In the genomic region with DNA sequence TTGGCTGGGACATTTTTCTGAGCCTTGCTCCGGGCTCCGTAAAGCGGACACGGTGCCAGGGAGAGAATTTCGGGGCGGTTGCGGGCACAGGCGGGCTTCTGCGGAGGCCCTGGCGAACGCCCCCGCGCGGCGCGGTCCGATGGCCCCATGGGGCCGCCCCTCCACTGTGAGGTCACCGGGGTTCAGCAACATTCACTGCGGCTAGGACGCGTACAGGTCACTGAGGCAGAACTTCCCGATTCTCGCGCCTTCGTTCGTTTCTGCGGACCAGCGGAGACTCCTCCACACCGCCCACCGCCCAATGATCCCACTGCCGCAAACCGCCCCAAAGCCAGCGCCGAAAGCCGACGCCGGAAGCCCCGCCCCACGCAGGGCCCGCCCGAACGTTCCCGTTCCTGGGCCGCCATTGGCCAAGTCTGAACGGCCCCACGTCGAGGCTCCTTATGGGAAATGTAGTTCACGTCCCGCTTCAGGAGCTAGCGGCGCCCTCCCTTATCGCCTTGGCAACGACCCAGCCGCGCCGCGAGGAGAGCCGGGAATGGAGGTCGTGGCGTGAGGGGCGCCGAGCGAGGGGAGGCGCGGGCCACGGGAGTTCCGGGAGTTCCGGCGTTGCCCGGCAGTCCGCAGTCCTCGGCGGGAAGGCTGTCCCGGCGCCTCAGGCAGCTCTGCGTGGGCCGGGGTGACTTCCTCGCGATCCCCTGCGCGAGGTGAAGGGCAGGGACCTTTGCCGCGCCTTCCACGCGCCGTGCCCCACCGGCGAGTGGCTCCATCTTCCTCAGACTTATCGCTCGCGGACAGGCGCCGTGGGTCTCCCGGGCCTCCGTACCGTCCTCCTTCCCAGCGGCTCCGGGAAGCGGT, we compare ENCODE assay signal across 1 cellular context.
TF ChIP-seq lines count a peak whose summit lies in the region.

A gene (plus strand): TSS at position 498 of the 858 bp plus-strand sequence. CDS start 499 bp downstream, outside the sequence.

TF ChIP-seq in K562, 482 proteins besides CTCF, POLR2A, EP300 and RAD21 (continued from another document and continues in another):
- TF ChIP-seq, protein P1, sequence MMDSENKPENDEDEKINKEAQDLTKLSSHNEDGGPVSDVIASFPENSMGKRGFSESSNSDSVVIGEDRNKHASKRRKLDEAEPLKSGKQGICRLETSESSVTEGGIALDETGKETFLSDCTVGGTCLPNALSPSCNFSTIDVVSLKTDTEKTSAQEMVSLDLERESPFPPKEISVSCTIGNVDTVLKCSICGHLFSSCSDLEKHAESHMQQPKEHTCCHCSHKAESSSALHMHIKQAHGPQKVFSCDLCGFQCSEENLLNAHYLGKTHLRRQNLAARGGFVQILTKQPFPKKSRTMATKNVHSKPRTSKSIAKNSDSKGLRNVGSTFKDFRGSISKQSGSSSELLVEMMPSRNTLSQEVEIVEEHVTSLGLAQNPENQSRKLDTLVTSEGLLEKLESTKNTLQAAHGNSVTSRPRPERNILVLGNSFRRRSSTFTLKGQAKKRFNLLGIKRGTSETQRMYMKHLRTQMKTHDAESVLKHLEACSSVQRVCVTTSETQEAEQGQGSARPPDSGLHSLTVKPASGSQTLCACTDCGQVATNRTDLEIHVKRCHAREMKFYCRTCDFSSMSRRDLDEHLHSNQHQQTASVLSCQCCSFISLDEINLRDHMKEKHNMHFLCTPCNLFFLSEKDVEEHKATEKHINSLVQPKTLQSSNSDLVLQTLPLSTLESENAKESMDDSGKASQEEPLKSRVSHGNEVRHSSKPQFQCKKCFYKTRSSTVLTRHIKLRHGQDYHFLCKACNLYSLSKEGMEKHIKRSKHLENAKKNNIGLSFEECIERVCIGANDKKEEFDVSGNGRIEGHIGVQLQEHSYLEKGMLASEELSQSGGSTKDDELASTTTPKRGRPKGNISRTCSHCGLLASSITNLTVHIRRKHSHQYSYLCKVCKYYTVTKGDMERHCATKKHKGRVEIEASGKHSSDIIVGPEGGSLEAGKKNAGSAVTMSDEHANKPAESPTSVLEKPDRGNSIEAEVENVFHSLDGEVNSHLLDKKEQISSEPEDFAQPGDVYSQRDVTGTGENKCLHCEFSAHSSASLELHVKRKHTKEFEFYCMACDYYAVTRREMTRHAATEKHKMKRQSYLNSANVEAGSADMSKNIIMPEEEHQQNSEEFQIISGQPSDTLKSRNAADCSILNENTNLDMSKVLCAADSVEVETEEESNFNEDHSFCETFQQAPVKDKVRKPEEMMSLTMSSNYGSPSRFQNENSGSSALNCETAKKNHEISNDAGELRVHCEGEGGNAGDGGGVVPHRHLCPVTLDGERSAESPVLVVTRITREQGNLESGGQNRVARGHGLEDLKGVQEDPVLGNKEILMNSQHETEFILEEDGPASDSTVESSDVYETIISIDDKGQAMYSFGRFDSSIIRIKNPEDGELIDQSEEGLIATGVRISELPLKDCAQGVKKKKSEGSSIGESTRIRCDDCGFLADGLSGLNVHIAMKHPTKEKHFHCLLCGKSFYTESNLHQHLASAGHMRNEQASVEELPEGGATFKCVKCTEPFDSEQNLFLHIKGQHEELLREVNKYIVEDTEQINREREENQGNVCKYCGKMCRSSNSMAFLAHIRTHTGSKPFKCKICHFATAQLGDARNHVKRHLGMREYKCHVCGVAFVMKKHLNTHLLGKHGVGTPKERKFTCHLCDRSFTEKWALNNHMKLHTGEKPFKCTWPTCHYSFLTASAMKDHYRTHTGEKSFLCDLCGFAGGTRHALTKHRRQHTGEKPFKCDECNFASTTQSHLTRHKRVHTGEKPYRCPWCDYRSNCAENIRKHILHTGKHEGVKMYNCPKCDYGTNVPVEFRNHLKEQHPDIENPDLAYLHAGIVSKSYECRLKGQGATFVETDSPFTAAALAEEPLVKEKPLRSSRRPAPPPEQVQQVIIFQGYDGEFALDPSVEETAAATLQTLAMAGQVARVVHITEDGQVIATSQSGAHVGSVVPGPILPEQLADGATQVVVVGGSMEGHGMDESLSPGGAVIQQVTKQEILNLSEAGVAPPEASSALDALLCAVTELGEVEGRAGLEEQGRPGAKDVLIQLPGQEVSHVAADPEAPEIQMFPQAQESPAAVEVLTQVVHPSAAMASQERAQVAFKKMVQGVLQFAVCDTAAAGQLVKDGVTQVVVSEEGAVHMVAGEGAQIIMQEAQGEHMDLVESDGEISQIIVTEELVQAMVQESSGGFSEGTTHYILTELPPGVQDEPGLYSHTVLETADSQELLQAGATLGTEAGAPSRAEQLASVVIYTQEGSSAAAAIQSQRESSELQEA (IDR thresholded peaks at IDR 0.05; ENCODE audit: low read depth) = peak; percentile 84
- TF ChIP-seq, protein P2, sequence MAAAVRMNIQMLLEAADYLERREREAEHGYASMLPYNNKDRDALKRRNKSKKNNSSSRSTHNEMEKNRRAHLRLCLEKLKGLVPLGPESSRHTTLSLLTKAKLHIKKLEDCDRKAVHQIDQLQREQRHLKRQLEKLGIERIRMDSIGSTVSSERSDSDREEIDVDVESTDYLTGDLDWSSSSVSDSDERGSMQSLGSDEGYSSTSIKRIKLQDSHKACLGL (CRISPR knock-in tag; IDR thresholded peaks at IDR 0.05; ENCODE audit: borderline replicate concordance, poor library complexity, severe bottlenecking) = no peak
- TF ChIP-seq PHB2 (IDR thresholded peaks at IDR 0.05; ENCODE audit: low read depth) = no peak
- no peak for TF ChIP-seq ZNF644 (tag; IDR thresholded peaks at IDR 0.05; ENCODE audit: low read depth)
- TF ChIP-seq CC2D1A (IDR thresholded peaks at IDR 0.05) = no peak
- no peak for TF ChIP-seq SREBF2 (CRISPR knock-in tag; IDR thresholded peaks at IDR 0.05)
- peak; percentile 55; the same call in 1 of the 2 replicates for TF ChIP-seq BMI1 (IDR thresholded peaks at IDR 0.05; ENCODE audit: low read length)
- no peak for TF ChIP-seq MCM2 (IDR thresholded peaks at IDR 0.05; ENCODE audit: low read depth)
- TF ChIP-seq U2AF1 (optimal IDR thresholded peaks at IDR 0.05; ENCODE audit: low read depth, low read length) = no peak
- no peak for TF ChIP-seq SRSF9 (IDR thresholded peaks at IDR 0.05; ENCODE audit: borderline replicate concordance, low read depth, low read length)
- TF ChIP-seq ZKSCAN8 (CRISPR knock-in tag; IDR thresholded peaks at IDR 0.05) = no peak
- TF ChIP-seq, protein P3, sequence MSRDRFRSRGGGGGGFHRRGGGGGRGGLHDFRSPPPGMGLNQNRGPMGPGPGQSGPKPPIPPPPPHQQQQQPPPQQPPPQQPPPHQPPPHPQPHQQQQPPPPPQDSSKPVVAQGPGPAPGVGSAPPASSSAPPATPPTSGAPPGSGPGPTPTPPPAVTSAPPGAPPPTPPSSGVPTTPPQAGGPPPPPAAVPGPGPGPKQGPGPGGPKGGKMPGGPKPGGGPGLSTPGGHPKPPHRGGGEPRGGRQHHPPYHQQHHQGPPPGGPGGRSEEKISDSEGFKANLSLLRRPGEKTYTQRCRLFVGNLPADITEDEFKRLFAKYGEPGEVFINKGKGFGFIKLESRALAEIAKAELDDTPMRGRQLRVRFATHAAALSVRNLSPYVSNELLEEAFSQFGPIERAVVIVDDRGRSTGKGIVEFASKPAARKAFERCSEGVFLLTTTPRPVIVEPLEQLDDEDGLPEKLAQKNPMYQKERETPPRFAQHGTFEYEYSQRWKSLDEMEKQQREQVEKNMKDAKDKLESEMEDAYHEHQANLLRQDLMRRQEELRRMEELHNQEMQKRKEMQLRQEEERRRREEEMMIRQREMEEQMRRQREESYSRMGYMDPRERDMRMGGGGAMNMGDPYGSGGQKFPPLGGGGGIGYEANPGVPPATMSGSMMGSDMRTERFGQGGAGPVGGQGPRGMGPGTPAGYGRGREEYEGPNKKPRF (IDR thresholded peaks at IDR 0.05; ENCODE audit: low read depth, low read length) = no peak
- TF ChIP-seq, protein P4, sequence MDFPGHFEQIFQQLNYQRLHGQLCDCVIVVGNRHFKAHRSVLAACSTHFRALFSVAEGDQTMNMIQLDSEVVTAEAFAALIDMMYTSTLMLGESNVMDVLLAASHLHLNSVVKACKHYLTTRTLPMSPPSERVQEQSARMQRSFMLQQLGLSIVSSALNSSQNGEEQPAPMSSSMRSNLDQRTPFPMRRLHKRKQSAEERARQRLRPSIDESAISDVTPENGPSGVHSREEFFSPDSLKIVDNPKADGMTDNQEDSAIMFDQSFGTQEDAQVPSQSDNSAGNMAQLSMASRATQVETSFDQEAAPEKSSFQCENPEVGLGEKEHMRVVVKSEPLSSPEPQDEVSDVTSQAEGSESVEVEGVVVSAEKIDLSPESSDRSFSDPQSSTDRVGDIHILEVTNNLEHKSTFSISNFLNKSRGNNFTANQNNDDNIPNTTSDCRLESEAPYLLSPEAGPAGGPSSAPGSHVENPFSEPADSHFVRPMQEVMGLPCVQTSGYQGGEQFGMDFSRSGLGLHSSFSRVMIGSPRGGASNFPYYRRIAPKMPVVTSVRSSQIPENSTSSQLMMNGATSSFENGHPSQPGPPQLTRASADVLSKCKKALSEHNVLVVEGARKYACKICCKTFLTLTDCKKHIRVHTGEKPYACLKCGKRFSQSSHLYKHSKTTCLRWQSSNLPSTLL (IDR thresholded peaks at IDR 0.05) = no peak
- no peak for TF ChIP-seq CBFA2T3 (IDR thresholded peaks at IDR 0.05)
- TF ChIP-seq, protein P5, sequence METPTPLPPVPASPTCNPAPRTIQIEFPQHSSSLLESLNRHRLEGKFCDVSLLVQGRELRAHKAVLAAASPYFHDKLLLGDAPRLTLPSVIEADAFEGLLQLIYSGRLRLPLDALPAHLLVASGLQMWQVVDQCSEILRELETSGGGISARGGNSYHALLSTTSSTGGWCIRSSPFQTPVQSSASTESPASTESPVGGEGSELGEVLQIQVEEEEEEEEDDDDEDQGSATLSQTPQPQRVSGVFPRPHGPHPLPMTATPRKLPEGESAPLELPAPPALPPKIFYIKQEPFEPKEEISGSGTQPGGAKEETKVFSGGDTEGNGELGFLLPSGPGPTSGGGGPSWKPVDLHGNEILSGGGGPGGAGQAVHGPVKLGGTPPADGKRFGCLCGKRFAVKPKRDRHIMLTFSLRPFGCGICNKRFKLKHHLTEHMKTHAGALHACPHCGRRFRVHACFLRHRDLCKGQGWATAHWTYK (CRISPR knock-in tag; IDR thresholded peaks at IDR 0.05) = no peak
- 0 out of 2 replicates have a peak, but pooled peaks have one; percentile 10 for TF ChIP-seq TCF7 (IDR thresholded peaks at IDR 0.05; ENCODE audit: borderline replicate concordance)
- TF ChIP-seq NFIX (CRISPR knock-in tag; IDR thresholded peaks at IDR 0.05; ENCODE audit: low read depth) = no peak
- TF ChIP-seq, protein P6, sequence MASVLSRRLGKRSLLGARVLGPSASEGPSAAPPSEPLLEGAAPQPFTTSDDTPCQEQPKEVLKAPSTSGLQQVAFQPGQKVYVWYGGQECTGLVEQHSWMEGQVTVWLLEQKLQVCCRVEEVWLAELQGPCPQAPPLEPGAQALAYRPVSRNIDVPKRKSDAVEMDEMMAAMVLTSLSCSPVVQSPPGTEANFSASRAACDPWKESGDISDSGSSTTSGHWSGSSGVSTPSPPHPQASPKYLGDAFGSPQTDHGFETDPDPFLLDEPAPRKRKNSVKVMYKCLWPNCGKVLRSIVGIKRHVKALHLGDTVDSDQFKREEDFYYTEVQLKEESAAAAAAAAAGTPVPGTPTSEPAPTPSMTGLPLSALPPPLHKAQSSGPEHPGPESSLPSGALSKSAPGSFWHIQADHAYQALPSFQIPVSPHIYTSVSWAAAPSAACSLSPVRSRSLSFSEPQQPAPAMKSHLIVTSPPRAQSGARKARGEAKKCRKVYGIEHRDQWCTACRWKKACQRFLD (CRISPR knock-in tag; IDR thresholded peaks at IDR 0.05) = peak; percentile 73
- TF ChIP-seq ZNF3 (CRISPR knock-in tag; IDR thresholded peaks at IDR 0.05) = no peak
- peak; percentile 89 for TF ChIP-seq TAF1 (IDR thresholded peaks at IDR 0.05; ENCODE audit: control insufficient read depth, extremely low read depth, insufficient read depth, low read length, severe bottlenecking)
- no peak for TF ChIP-seq RUNX1 (IDR thresholded peaks at IDR 0.05; ENCODE audit: low read depth)
- TF ChIP-seq, protein P7, sequence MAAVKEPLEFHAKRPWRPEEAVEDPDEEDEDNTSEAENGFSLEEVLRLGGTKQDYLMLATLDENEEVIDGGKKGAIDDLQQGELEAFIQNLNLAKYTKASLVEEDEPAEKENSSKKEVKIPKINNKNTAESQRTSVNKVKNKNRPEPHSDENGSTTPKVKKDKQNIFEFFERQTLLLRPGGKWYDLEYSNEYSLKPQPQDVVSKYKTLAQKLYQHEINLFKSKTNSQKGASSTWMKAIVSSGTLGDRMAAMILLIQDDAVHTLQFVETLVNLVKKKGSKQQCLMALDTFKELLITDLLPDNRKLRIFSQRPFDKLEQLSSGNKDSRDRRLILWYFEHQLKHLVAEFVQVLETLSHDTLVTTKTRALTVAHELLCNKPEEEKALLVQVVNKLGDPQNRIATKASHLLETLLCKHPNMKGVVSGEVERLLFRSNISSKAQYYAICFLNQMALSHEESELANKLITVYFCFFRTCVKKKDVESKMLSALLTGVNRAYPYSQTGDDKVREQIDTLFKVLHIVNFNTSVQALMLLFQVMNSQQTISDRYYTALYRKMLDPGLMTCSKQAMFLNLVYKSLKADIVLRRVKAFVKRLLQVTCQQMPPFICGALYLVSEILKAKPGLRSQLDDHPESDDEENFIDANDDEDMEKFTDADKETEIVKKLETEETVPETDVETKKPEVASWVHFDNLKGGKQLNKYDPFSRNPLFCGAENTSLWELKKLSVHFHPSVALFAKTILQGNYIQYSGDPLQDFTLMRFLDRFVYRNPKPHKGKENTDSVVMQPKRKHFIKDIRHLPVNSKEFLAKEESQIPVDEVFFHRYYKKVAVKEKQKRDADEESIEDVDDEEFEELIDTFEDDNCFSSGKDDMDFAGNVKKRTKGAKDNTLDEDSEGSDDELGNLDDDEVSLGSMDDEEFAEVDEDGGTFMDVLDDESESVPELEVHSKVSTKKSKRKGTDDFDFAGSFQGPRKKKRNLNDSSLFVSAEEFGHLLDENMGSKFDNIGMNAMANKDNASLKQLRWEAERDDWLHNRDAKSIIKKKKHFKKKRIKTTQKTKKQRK (IDR thresholded peaks at IDR 0.05; ENCODE audit: borderline replicate concordance, low read depth, low read length) = no peak
- no peak for TF ChIP-seq THRAP3 (IDR thresholded peaks at IDR 0.05; ENCODE audit: borderline replicate concordance)
- no peak for TF ChIP-seq ZNF77 (CRISPR knock-in tag; IDR thresholded peaks at IDR 0.05)
- TF ChIP-seq, protein P8, sequence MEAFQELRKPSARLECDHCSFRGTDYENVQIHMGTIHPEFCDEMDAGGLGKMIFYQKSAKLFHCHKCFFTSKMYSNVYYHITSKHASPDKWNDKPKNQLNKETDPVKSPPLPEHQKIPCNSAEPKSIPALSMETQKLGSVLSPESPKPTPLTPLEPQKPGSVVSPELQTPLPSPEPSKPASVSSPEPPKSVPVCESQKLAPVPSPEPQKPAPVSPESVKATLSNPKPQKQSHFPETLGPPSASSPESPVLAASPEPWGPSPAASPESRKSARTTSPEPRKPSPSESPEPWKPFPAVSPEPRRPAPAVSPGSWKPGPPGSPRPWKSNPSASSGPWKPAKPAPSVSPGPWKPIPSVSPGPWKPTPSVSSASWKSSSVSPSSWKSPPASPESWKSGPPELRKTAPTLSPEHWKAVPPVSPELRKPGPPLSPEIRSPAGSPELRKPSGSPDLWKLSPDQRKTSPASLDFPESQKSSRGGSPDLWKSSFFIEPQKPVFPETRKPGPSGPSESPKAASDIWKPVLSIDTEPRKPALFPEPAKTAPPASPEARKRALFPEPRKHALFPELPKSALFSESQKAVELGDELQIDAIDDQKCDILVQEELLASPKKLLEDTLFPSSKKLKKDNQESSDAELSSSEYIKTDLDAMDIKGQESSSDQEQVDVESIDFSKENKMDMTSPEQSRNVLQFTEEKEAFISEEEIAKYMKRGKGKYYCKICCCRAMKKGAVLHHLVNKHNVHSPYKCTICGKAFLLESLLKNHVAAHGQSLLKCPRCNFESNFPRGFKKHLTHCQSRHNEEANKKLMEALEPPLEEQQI (IDR thresholded peaks at IDR 0.05) = no peak
- no peak for TF ChIP-seq ERF (CRISPR knock-in tag; IDR thresholded peaks at IDR 0.05)
- TF ChIP-seq EP400 (IDR thresholded peaks at IDR 0.05) = peak; percentile 84
